ENCODE assay signal across 19 cellular contexts in the genomic region with DNA sequence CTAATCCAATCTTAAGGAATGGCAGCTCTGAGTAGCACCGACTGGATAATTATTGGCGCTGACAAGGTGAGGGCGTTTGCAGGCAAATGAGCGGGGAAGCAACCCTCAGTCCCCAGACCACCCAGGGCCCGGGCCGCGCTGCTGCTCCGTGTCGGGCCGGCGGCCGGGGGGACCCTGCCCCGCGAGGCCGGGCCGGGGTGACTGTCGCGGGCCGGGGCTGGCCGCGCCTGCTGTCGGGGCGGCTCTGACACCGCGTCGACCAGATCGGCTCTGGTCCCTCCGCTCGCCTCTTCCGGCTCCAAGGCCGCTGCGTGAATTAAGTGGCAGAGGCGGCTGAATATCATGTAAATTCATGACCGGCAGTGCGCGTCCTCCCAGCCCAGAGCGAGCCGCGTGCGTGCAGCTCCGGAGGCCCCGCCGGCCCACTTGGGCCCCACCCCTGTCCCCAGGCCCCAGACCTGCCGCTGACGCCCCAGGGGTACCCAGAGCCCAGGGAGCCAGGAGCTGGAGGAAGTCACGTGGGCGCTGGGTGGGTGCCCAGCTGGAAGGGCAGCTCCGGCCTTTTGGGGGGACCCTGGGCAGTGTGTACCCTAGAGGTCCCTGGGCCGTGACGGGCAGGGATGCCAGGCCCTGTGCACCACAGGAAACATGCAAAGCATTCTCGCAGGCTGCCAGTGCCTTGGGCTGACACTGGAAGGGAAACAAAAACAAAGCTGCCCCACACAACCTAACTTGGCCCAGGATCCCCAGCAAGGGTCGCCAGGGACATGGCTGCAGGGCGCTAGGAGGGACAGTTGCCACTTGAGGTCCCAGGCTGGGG.
DNase-seq lines count a peak whose midpoint lies in the region; ATAC-seq and TF ChIP-seq lines count a peak whose summit lies in the region.
"Had no signal": no experiment of that assay in that cellular context is flagged by ENCODE, and none has a peak within 500 bp of the region (broad histone marks: within the 10 kb centered on the region; RNA-seq: fewer than 3 reads in every experiment).

No MANE protein-coding gene starts in this region.

- H3K4me3 ChIP-seq in right cardiac atrium (ENCODE audit: low read length) (no peak overlapping the region), left ventricle myocardium inferior (no peak overlapping the region), body of pancreas (no peak overlapping the region)
- H3K4me3 ChIP-seq: GM23248 had no signal

- ATAC-seq in right cardiac atrium: peak; percentile 26 to 36
- ATAC-seq in stimulated activated memory B cell treated with anti-CD40 and anti-IgM and Interleukin-4, amounts not matched to agents 10 μg/mL and 1 μg/mL and 100 μg/mL, for 72 hours: peak; percentile 35
- ATAC-seq in GM18873 (IDR thresholded peaks at IDR 0.05; ENCODE audit: low FRiP score, unreplicated experiment): no peak
- no peak for ATAC-seq in body of pancreas

- no peaks in the 10 kb centered on the region for H3K4me1 ChIP-seq in right cardiac atrium (ENCODE audit: control insufficient read depth, insufficient read depth, low read length)
- H3K4me1 ChIP-seq in left ventricle myocardium inferior: no peaks in the 10 kb centered on the region
- H3K4me1 ChIP-seq in body of pancreas: no peaks in the 10 kb centered on the region
- H3K4me1 ChIP-seq: BE2C had no signal

- DNase-seq in right cardiac atrium (peak in 1 of 3 donors; percentile 56), left ventricle myocardium inferior (no peak), islet precursor cell (peak; percentile 46), NCI-H1105 treated with DMSO at 0.1 percent for 48 hours (lab: John Stamatoyannopoulos, UW) (no peak), body of pancreas (no peak)
- DNase-seq: BE2C; CD4-positive, CD25-positive, alpha-beta regulatory T cell; COR-L47; GDM1; GM23248; MM.1S; NCI-H1694; NCI-H2107; NCI-H524; NCI-H82; OCI-M1; SHP77 had no signal

- no peak for TF ChIP-seq POLR2A in body of pancreas (IDR thresholded peaks at IDR 0.05)

- H3K27me3 ChIP-seq in right cardiac atrium (ENCODE audit: control insufficient read depth, insufficient read depth): no peaks in the 10 kb centered on the region
- peaks cover 63% of the 10 kb centered on the region for H3K27me3 ChIP-seq in left ventricle myocardium inferior (ENCODE audit: low read depth)
- H3K27me3 ChIP-seq in body of pancreas: no peaks in the 10 kb centered on the region
- H3K27me3 ChIP-seq: BE2C had no signal

- TF ChIP-seq CTCF in left ventricle myocardium inferior (IDR thresholded peaks at IDR 0.05; ENCODE audit: borderline replicate concordance): no peak
- no peak for TF ChIP-seq CTCF in body of pancreas (IDR thresholded peaks at IDR 0.05)

- H3K36me3 ChIP-seq in left ventricle myocardium inferior (no peaks in the 10 kb centered on the region), body of pancreas (replicated peaks in 1 of 2; ENCODE audit: insufficient read depth in 1 of 2, low read depth in 2 of 2) (no peaks in the 10 kb centered on the region)
- H3K36me3 ChIP-seq: BE2C had no signal

- no peaks in the 10 kb centered on the region for H3K9me3 Mint-ChIP-seq in stimulated activated memory B cell treated with anti-CD40 and anti-IgM and Interleukin-4, amounts not matched to agents 10 μg/mL and 1 μg/mL and 100 μg/mL, for 72 hours

- WGBS in right cardiac atrium: 40% methylated on average over 53 of the region's 53 CpGs
- WGBS in body of pancreas, 2 donors: 31 to 62% methylated on average over 7 to 36 of the region's 53 CpGs

- H3K9me3 ChIP-seq in right cardiac atrium (ENCODE audit: control insufficient read depth, low read length): no peaks in the 10 kb centered on the region
- no peaks in the 10 kb centered on the region for H3K9me3 ChIP-seq in left ventricle myocardium inferior (replicated peaks)
- H3K9me3 ChIP-seq in body of pancreas: no peaks in the 10 kb centered on the region
- H3K9me3 ChIP-seq: BE2C had no signal

- H3K27me3 Mint-ChIP-seq in stimulated activated memory B cell treated with anti-CD40 and anti-IgM and Interleukin-4, amounts not matched to agents 10 μg/mL and 1 μg/mL and 100 μg/mL, for 72 hours: no peaks in the 10 kb centered on the region

- no peak overlapping the region for H3K27ac Mint-ChIP-seq in stimulated activated memory B cell treated with anti-CD40 and anti-IgM and Interleukin-4, amounts not matched to agents 10 μg/mL and 1 μg/mL and 100 μg/mL, for 72 hours
- H3K27ac Mint-ChIP-seq: CD4-positive, CD25-positive, alpha-beta regulatory T cell had no signal

- H3K4me1 Mint-ChIP-seq in stimulated activated memory B cell treated with anti-CD40 and anti-IgM and Interleukin-4, amounts not matched to agents 10 μg/mL and 1 μg/mL and 100 μg/mL, for 72 hours: no peaks in the 10 kb centered on the region
- H3K4me1 Mint-ChIP-seq: CD4-positive, CD25-positive, alpha-beta regulatory T cell had no signal

- no peaks in the 10 kb centered on the region for H3K36me3 Mint-ChIP-seq in stimulated activated memory B cell treated with anti-CD40 and anti-IgM and Interleukin-4, amounts not matched to agents 10 μg/mL and 1 μg/mL and 100 μg/mL, for 72 hours
- H3K36me3 Mint-ChIP-seq: CD4-positive, CD25-positive, alpha-beta regulatory T cell had no signal

- no peak overlapping the region for H3K4me3 Mint-ChIP-seq in stimulated activated memory B cell treated with anti-CD40 and anti-IgM and Interleukin-4, amounts not matched to agents 10 μg/mL and 1 μg/mL and 100 μg/mL, for 72 hours
- H3K4me3 Mint-ChIP-seq: CD4-positive, CD25-positive, alpha-beta regulatory T cell had no signal

- H3K27ac ChIP-seq in right cardiac atrium (ENCODE audit: low read length) (no peak overlapping the region), left ventricle myocardium inferior (replicated peaks) (no peak overlapping the region), body of pancreas (no peak overlapping the region)
- H3K27ac ChIP-seq: GM23248 had no signal

- intact Hi-C loops in right cardiac atrium (cut with DNase I) (no loop called here), left ventricle myocardium inferior (cut with micrococcal nuclease) (no loop called here), body of pancreas (cut with DNase I) (no loop called here)

Comparison
In these comparisons a context has a peak if more than half of its experiments do, and no peak if none do; other contexts are left out.
1. ATAC-seq: peak in right cardiac atrium (2 of 2) and stimulated activated memory B cell treated with anti-CD40 and anti-IgM and Interleukin-4, amounts not matched to agents 10 μg/mL and 1 μg/mL and 100 μg/mL, for 72 hours (single experiment); none in GM18873 (single experiment) and body of pancreas (single experiment).